8 cellular contexts compared by ENCODE assay signal in the genomic region with DNA sequence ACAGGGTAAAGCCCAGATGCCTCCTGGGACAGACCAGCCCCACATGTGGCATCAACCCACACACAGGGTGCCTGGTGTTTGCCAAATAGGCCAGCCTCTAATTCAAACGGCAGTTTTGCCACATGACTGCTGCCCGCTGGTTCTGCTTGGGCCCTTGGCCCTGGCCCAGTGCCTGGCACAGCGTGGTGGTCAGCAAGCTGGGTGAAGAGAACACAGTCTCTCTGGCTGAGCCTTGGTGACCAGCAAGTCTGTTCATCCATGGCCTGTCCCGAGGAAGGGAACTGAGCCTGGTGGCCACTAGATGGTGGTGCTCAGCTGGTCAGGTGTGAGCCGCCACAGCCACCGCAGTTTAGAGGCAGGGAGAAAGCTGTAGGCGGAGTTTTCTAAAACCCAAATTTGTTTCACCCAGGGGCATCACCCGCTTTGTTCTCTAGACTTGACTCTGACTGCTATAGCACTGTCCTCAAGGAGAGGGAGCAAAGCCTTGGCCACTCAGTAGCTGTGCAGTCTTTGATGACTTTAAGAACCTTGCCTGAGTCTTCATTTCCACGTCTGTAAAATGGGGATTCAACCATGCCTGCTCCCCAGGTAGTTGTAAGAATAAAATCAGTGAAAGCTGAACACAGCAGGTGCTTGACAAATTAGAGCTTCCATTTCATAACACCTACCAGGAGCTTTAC. TPM values are rescaled to one million over a fixed set of nuclear protein-coding genes. Genes with fewer than 3 reads are reported as not detected.
DNase-seq lines count a peak whose midpoint lies in the region; ATAC-seq and TF ChIP-seq lines count a peak whose summit lies in the region.

No MANE protein-coding gene starts in this region.

- peak; percentile 49 for DNase-seq in GM12864 (ENCODE audit: low read depth)
- DNase-seq in NCI-H460 (ENCODE audit: extremely low read depth, low read depth): peak; percentile 81
- DNase-seq in activated CD4-positive, alpha-beta T cell treated with anti-CD3 and anti-CD28 coated beads for 36 hours: peak; percentile 85
- DNase-seq in colonic mucosa: peak; percentile 74
- DNase-seq in left lung: peak; percentile 79 to 86
- DNase-seq in stimulated activated CD4-positive, alpha-beta T cell treated with anti-CD3 and anti-CD28 coated beads, Interleukin-4, amount 100 ng/mL, for 24 hours: peak; percentile 57

- no peaks in the 10 kb centered on the region for H3K36me3 Mint-ChIP-seq in activated CD4-positive, alpha-beta T cell treated with anti-CD3 and anti-CD28 coated beads for 36 hours (ENCODE audit: low read depth)

- H3K27ac ChIP-seq in colonic mucosa (no peak overlapping the region), left lung (no peak overlapping the region)

- intact Hi-C loops in activated CD4-positive, alpha-beta T cell treated with anti-CD3 and anti-CD28 coated beads for 36 hours (cut with DNase I, micrococcal nuclease): loop anchor here (1.0 to 10.0 kb wide), 6 partner anchors 99 to 275 kb away; partner anchors contain the start of gene PLCD3 (in 2 of the 2)
- intact Hi-C loops in colonic mucosa (cut with DNase I) (loop anchor here (2.0 to 5.0 kb wide), 3 partner anchors 103 to 282 kb away; no protein-coding TSS in a partner anchor), left lung (cut with DNase I) (loop anchor here (5.0 to 10.0 kb wide), 3 partner anchors 95 to 205 kb away; no protein-coding TSS in a partner anchor)

- H3K9me3 ChIP-seq in colonic mucosa (no peaks in the 10 kb centered on the region), left lung (no peaks in the 10 kb centered on the region)

- no peak overlapping the region for H3K4me3 ChIP-seq in GM12864 (ENCODE audit: low read depth, low read length)
- no peak overlapping the region for H3K4me3 ChIP-seq in colonic mucosa
- H3K4me3 ChIP-seq in left lung: no peak overlapping the region

- H3K27me3 ChIP-seq in colonic mucosa (no peaks in the 10 kb centered on the region), left lung (peaks cover 0 to 39% of the 10 kb centered on the region in 2 donors)

- no peaks in the 10 kb centered on the region for H3K9me3 Mint-ChIP-seq in activated CD4-positive, alpha-beta T cell treated with anti-CD3 and anti-CD28 coated beads for 36 hours (ENCODE audit: low read depth)

- H3K27me3 Mint-ChIP-seq in activated CD4-positive, alpha-beta T cell treated with anti-CD3 and anti-CD28 coated beads for 36 hours: peaks cover 9% of the 10 kb centered on the region

- H3K27ac Mint-ChIP-seq in activated CD4-positive, alpha-beta T cell treated with anti-CD3 and anti-CD28 coated beads for 36 hours: no peak overlapping the region

- H3K36me3 ChIP-seq in colonic mucosa: no peaks in the 10 kb centered on the region
- H3K36me3 ChIP-seq in left lung: no peaks in the 10 kb centered on the region

- CTCF ChIA-PET in activated CD4-positive, alpha-beta T cell treated with anti-CD3 and anti-CD28 coated beads for 36 hours (lab: Charles Lee): interaction anchor here (0.6 to 6.2 kb wide), 18 partner anchors 10 to 215 kb away, joined by 3 to 84 read pairs (median 4); partner anchors contain the start of gene ACBD4

- no peak overlapping the region for H3K4me3 Mint-ChIP-seq in activated CD4-positive, alpha-beta T cell treated with anti-CD3 and anti-CD28 coated beads for 36 hours

- peak; percentile 63 for ATAC-seq in HG02938 (IDR thresholded peaks at IDR 0.05; ENCODE audit: unreplicated experiment)
- peak; percentile 93 for ATAC-seq in activated CD4-positive, alpha-beta T cell treated with anti-CD3 and anti-CD28 coated beads for 36 hours
- peak; percentile 95 for ATAC-seq in left lung
- ATAC-seq in GM19328 (IDR thresholded peaks at IDR 0.05; ENCODE audit: unreplicated experiment): no peak

- TF ChIP-seq CTCF in GM12864 (IDR thresholded peaks at IDR 0.05; ENCODE audit: low read depth, low read length, missing control alignments): peak; percentile 86
- TF ChIP-seq CTCF in colonic mucosa (IDR thresholded peaks at IDR 0.05): peak; percentile 78
- peak; percentile 71 to 89 for TF ChIP-seq CTCF in left lung (IDR thresholded peaks at IDR 0.05)

- no peaks in the 10 kb centered on the region for H3K4me1 Mint-ChIP-seq in activated CD4-positive, alpha-beta T cell treated with anti-CD3 and anti-CD28 coated beads for 36 hours

- POLR2A ChIA-PET in activated CD4-positive, alpha-beta T cell treated with anti-CD3 and anti-CD28 coated beads for 36 hours (lab: Charles Lee): interaction anchor here (0.6 to 1.1 kb wide), 3 partner anchors 21 to 327 kb away, joined by 3 to 5 read pairs (median 3); partner anchors contain the start of gene EFTUD2

- no peak overlapping the region for H3K9ac ChIP-seq in colonic mucosa (ENCODE audit: low read depth in 2 of 2, low read length in 2 of 2)

- no peaks in the 10 kb centered on the region for H3K4me1 ChIP-seq in colonic mucosa
- peaks cover 3 to 19% of the 10 kb centered on the region in 2 donors for H3K4me1 ChIP-seq in left lung

RNA-seq across cellular contexts. Expression of gene GFAP, which starts 4.7 kb away (rescaled TPM):
- 0.09 and 0.32 TPM in 2 replicates for total RNA-seq in NCI-H460 (2014; rRNA removed; shearing (Covaris generic))
- polyA plus RNA-seq in NCI-H460 (2014; cell fraction: nucleus; rRNA removed): 0.24 TPM in 1 of 2 replicates, not detected in the other
- total RNA-seq in activated CD4-positive, alpha-beta T cell treated with anti-CD3 and anti-CD28 coated beads for 36 hours: not detected
- total RNA-seq in colonic mucosa (under 1 TPM in 1 of 2 donors, not detected in 1; 0.20 TPM), left lung (under 1 TPM in 1 of 2 donors, not detected in 1; 0.15 TPM)

RNA-seq across cellular contexts. Expression of gene EFTUD2, which starts 20.8 kb away (rescaled TPM):
- 112 and 137 TPM in 2 replicates for total RNA-seq in NCI-H460 (2014; rRNA removed; shearing (Covaris generic))
- polyA plus RNA-seq in NCI-H460 (2014; cell fraction: nucleus; rRNA removed): 107 and 148 TPM in 2 replicates
- 100 to 1,000 TPM; 175 to 203 TPM for total RNA-seq in activated CD4-positive, alpha-beta T cell treated with anti-CD3 and anti-CD28 coated beads for 36 hours
- total RNA-seq in colonic mucosa: 100 to 1,000 TPM in 1 of 2 donors, 10 to 100 TPM in 1; 74.8 to 109 TPM
- 100 to 1,000 TPM in 1 of 2 donors, 10 to 100 TPM in 1; 83.4 to 112 TPM for total RNA-seq in left lung

RNA-seq across cellular contexts. Expression of gene KIF18B, which starts 27.5 kb away (rescaled TPM):
- total RNA-seq in NCI-H460 (2014; rRNA removed; shearing (Covaris generic)): 11.0 and 12.7 TPM in 2 replicates
- polyA plus RNA-seq in NCI-H460 (2014; cell fraction: nucleus; rRNA removed): 46.5 and 59.4 TPM in 2 replicates
- total RNA-seq in activated CD4-positive, alpha-beta T cell treated with anti-CD3 and anti-CD28 coated beads for 36 hours: 10 to 100 TPM; 38.9 to 48.7 TPM
- 10 to 100 TPM in 1 of 2 donors, 1 to 10 TPM in 1; 5.7 to 45.5 TPM for total RNA-seq in colonic mucosa
- total RNA-seq in left lung: 1 to 10 TPM; 2.9 to 6.0 TPM

RNA-seq across cellular contexts. Expression of gene C1QL1, which starts 48.1 kb away (rescaled TPM):
- 0.72 and 0.84 TPM in 2 replicates for total RNA-seq in NCI-H460 (2014; rRNA removed; shearing (Covaris generic))
- polyA plus RNA-seq in NCI-H460 (2014; cell fraction: nucleus; rRNA removed): 2.4 and 4.9 TPM in 2 replicates
- total RNA-seq in activated CD4-positive, alpha-beta T cell treated with anti-CD3 and anti-CD28 coated beads for 36 hours: under 1 TPM; 0.37 to 0.83 TPM
- total RNA-seq in colonic mucosa (1 to 10 TPM; 1.2 to 1.9 TPM), left lung (under 1 TPM in 1 of 2 donors, not detected in 1; 0.70 TPM)
